Comparison of ENCODE assay signal across 9 cellular contexts in the genomic region with DNA sequence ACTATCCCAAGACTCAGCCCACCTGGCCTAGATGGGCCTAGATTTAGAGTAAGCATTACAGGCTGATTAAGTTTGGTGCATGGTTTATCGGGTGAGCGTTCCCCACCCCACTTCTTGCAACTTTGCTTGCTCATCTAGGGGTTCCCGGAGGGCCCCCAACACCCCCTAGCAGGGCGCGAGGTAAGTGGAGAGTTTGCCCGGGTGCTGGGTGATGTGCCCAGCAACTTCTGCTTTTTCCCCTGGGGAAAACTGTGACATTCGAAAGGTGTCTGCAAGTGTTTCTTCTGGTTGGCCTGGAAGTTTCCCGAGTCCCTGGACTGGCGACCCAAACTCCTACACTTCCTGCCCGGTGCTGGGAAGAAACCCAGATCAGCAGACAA. TPM values are rescaled to one million over a fixed set of nuclear protein-coding genes. Genes with fewer than 3 reads are reported as not detected.
DNase-seq lines count a peak whose midpoint lies in the region; ATAC-seq lines count a peak whose summit lies in the region.
"Had no signal": no experiment of that assay in that cellular context is flagged by ENCODE, and none has a peak within 500 bp of the region (broad histone marks: within the 10 kb centered on the region; RNA-seq: fewer than 3 reads in every experiment).

No MANE protein-coding gene starts in this region.

- H3K4me3 Mint-ChIP-seq in activated CD4-positive, alpha-beta T cell treated with anti-CD3 and anti-CD28 coated beads for 36 hours: peak overlapping the region; percentile 68
- peak overlapping the region; percentile 69 for H3K4me3 Mint-ChIP-seq in activated CD8-positive, alpha-beta T cell treated with anti-CD3 and anti-CD28 coated beads, Interleukin-2, amount 10 ng/mL, durations not matched to agents 7 days and 5 days
- peak overlapping the region; percentile 87 for H3K4me3 Mint-ChIP-seq in stimulated activated naive CD8-positive, alpha-beta T cell treated with anti-CD3 and anti-CD28 coated beads, Interleukin-15, amount 100 ng/mL, for 72 hours

- DNase-seq in activated CD4-positive, alpha-beta T cell treated with anti-CD3 and anti-CD28 coated beads for 36 hours: no peak
- no peak for DNase-seq in activated CD4-positive, alpha-beta T cell treated with anti-CD3 and anti-CD28 coated beads for 1 hour
- DNase-seq in activated CD8-positive, alpha-beta T cell treated with anti-CD3 and anti-CD28 coated beads, Interleukin-2, amount 10 ng/mL, durations not matched to agents 7 days and 5 days: no peak
- no peak for DNase-seq in stimulated activated naive CD8-positive, alpha-beta T cell treated with anti-CD3 and anti-CD28 coated beads, Interleukin-15, amount 100 ng/mL, for 72 hours
- DNase-seq in cerebellum (ENCODE audit: low spot score) (no peak), SIG-M5 (lab: John Stamatoyannopoulos, UW) (no peak)
- DNase-seq: NCI-H2107 had no signal

- no peaks in the 10 kb centered on the region for H3K36me3 Mint-ChIP-seq in activated CD4-positive, alpha-beta T cell treated with anti-CD3 and anti-CD28 coated beads for 36 hours (ENCODE audit: low read depth)
- H3K36me3 Mint-ChIP-seq in activated CD8-positive, alpha-beta T cell treated with anti-CD3 and anti-CD28 coated beads, Interleukin-2, amount 10 ng/mL, durations not matched to agents 7 days and 5 days (ENCODE audit: low read depth): no peaks in the 10 kb centered on the region

- no peak overlapping the region for H3K27ac Mint-ChIP-seq in activated CD4-positive, alpha-beta T cell treated with anti-CD3 and anti-CD28 coated beads for 36 hours
- H3K27ac Mint-ChIP-seq in activated CD8-positive, alpha-beta T cell treated with anti-CD3 and anti-CD28 coated beads, Interleukin-2, amount 10 ng/mL, durations not matched to agents 7 days and 5 days: no peak overlapping the region
- H3K27ac Mint-ChIP-seq in stimulated activated naive CD8-positive, alpha-beta T cell treated with anti-CD3 and anti-CD28 coated beads, Interleukin-15, amount 100 ng/mL, for 72 hours: no peak overlapping the region

- peak overlapping the region; percentile 66 for H3K4me3 ChIP-seq in iPS-18c (ENCODE audit: insufficient read depth, low read depth, low read length)

- H3K4me1 Mint-ChIP-seq in activated CD4-positive, alpha-beta T cell treated with anti-CD3 and anti-CD28 coated beads for 36 hours: peaks cover 15% of the 10 kb centered on the region
- peaks cover 14% of the 10 kb centered on the region for H3K4me1 Mint-ChIP-seq in activated CD8-positive, alpha-beta T cell treated with anti-CD3 and anti-CD28 coated beads, Interleukin-2, amount 10 ng/mL, durations not matched to agents 7 days and 5 days (ENCODE audit: low read depth)
- peaks cover 21% of the 10 kb centered on the region for H3K4me1 Mint-ChIP-seq in stimulated activated naive CD8-positive, alpha-beta T cell treated with anti-CD3 and anti-CD28 coated beads, Interleukin-15, amount 100 ng/mL, for 72 hours

- CTCF ChIA-PET in activated CD4-positive, alpha-beta T cell treated with anti-CD3 and anti-CD28 coated beads for 36 hours (lab: Charles Lee): interaction anchor here (0.5 to 1.1 kb wide), 4 partner anchors 43 to 323 kb away, joined by 3 to 5 read pairs (median 4); no protein-coding TSS in a partner anchor
- CTCF ChIA-PET in activated CD8-positive, alpha-beta T cell treated with anti-CD3 and anti-CD28 coated beads, Interleukin-2, amount 10 ng/mL, durations not matched to agents 7 days and 5 days (lab: Charles Lee): interaction anchor here (0.8 kb wide), 1 partner anchor 12 kb away, joined by 3 read pairs; no protein-coding TSS in a partner anchor

- ATAC-seq in activated CD4-positive, alpha-beta T cell treated with anti-CD3 and anti-CD28 coated beads for 36 hours: no peak
- ATAC-seq in activated CD8-positive, alpha-beta T cell treated with anti-CD3 and anti-CD28 coated beads, Interleukin-2, amount 10 ng/mL, durations not matched to agents 7 days and 5 days: no peak
- no peak for ATAC-seq in stimulated activated naive CD8-positive, alpha-beta T cell treated with anti-CD3 and anti-CD28 coated beads, Interleukin-15, amount 100 ng/mL, for 72 hours
- no peak for ATAC-seq in GM18511 (IDR thresholded peaks at IDR 0.05; ENCODE audit: unreplicated experiment)

- H3K27me3 Mint-ChIP-seq in activated CD4-positive, alpha-beta T cell treated with anti-CD3 and anti-CD28 coated beads for 36 hours: peaks cover 40% of the 10 kb centered on the region
- peaks cover 49% of the 10 kb centered on the region for H3K27me3 Mint-ChIP-seq in activated CD8-positive, alpha-beta T cell treated with anti-CD3 and anti-CD28 coated beads, Interleukin-2, amount 10 ng/mL, durations not matched to agents 7 days and 5 days (ENCODE audit: low read depth)
- H3K27me3 Mint-ChIP-seq in stimulated activated naive CD8-positive, alpha-beta T cell treated with anti-CD3 and anti-CD28 coated beads, Interleukin-15, amount 100 ng/mL, for 72 hours: peaks cover 64% of the 10 kb centered on the region

- intact Hi-C loops in activated CD4-positive, alpha-beta T cell treated with anti-CD3 and anti-CD28 coated beads for 36 hours (cut with DNase I, micrococcal nuclease): loop anchor here (2.0 to 10.0 kb wide), 8 partner anchors 181 to 1601 kb away; partner anchors contain the start of genes DNAJC1 (in 1 of the 2), MSRB2 (in 1 of the 2) and SPAG6 (in 1 of the 2)

- H3K9me3 Mint-ChIP-seq in activated CD4-positive, alpha-beta T cell treated with anti-CD3 and anti-CD28 coated beads for 36 hours (ENCODE audit: low read depth): no peaks in the 10 kb centered on the region
- no peaks in the 10 kb centered on the region for H3K9me3 Mint-ChIP-seq in activated CD8-positive, alpha-beta T cell treated with anti-CD3 and anti-CD28 coated beads, Interleukin-2, amount 10 ng/mL, durations not matched to agents 7 days and 5 days (ENCODE audit: insufficient read depth)
- no peaks in the 10 kb centered on the region for H3K9me3 Mint-ChIP-seq in stimulated activated naive CD8-positive, alpha-beta T cell treated with anti-CD3 and anti-CD28 coated beads, Interleukin-15, amount 100 ng/mL, for 72 hours

- H3K9me3 ChIP-seq in iPS-18c (ENCODE audit: control insufficient read depth, insufficient read depth, low read length): no peaks in the 10 kb centered on the region

- POLR2A ChIA-PET in activated CD4-positive, alpha-beta T cell treated with anti-CD3 and anti-CD28 coated beads for 36 hours (lab: Charles Lee): no interaction called here
- POLR2A ChIA-PET in activated CD8-positive, alpha-beta T cell treated with anti-CD3 and anti-CD28 coated beads, Interleukin-2, amount 10 ng/mL, durations not matched to agents 7 days and 5 days (lab: Charles Lee): no interaction called here

RNA-seq across cellular contexts. Expression of gene SKIDA1, which starts 31.7 kb away (rescaled TPM):
- total RNA-seq in activated CD4-positive, alpha-beta T cell treated with anti-CD3 and anti-CD28 coated beads for 36 hours: under 1 TPM; 0.32 to 0.54 TPM
- under 1 TPM; 0.10 to 0.11 TPM for total RNA-seq in activated CD8-positive, alpha-beta T cell treated with anti-CD3 and anti-CD28 coated beads, Interleukin-2, amount 10 ng/mL, durations not matched to agents 7 days and 5 days
- total RNA-seq in cerebellum: 8.8 TPM

RNA-seq across cellular contexts. Expression of gene MLLT10, which starts 40.2 kb away (rescaled TPM):
- total RNA-seq in activated CD4-positive, alpha-beta T cell treated with anti-CD3 and anti-CD28 coated beads for 36 hours: 10 to 100 TPM; 33.8 to 34.1 TPM
- total RNA-seq in activated CD8-positive, alpha-beta T cell treated with anti-CD3 and anti-CD28 coated beads, Interleukin-2, amount 10 ng/mL, durations not matched to agents 7 days and 5 days: 10 to 100 TPM; 46.0 to 47.1 TPM
- total RNA-seq in cerebellum: 74.9 TPM
